ENCODE assay signal across 13 cellular contexts in the genomic region with DNA sequence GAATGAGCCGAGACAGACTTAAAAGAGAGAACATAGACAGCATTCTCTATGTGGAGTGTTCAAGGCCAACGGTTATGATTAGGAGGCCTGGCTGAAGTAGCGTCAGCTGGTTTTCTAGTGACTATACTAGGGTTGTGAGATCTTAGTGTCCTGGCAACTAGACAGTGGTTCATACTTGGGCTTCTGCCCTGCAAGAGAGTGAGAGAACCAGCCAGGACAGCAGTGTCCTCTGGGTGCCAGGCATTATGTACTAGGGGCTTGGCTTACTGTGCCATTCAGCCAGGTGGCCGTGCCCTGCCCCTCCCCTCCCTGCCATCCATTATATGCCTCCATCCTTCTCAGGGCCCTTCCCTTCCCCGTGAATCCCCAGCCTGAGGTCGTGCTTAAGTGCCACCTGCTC. TPM values are rescaled to one million over a fixed set of nuclear protein-coding genes. Genes with fewer than 3 reads are reported as not detected.
DNase-seq lines count a peak whose midpoint lies in the region; ATAC-seq and TF ChIP-seq lines count a peak whose summit lies in the region.
"Had no signal": no experiment of that assay in that cellular context is flagged by ENCODE, and none has a peak within 500 bp of the region (broad histone marks: within the 10 kb centered on the region; RNA-seq: fewer than 3 reads in every experiment).

No MANE protein-coding gene starts in this region.

- H3K4me3 ChIP-seq in mucosa of descending colon = no peak overlapping the region
- H3K4me3 ChIP-seq in aorta (ENCODE audit: low read length in 2 of 2) = no peak overlapping the region
- H3K4me3 ChIP-seq: GM12878, PC-9, uterus had no signal

- H3K4me1 ChIP-seq in mucosa of descending colon (ENCODE audit: low read depth) (peaks cover 10% of the 10 kb centered on the region), aorta (ENCODE audit: control insufficient read depth in 1 of 2, insufficient read depth in 2 of 2, low read length in 2 of 2) (peaks cover 9 to 10% of the 10 kb centered on the region in 2 donors)

- H3K27me3 ChIP-seq in aorta (ENCODE audit: control insufficient read depth in 1 of 2, insufficient read depth in 2 of 2, low read length in 1 of 2) = no peaks in the 10 kb centered on the region
- H3K27me3 ChIP-seq: uterus had no signal

- TF ChIP-seq CTCF in mucosa of descending colon (IDR thresholded peaks at IDR 0.05) = no peak

- WGBS in aorta, 2 donors = 42 to 44% methylated on average over 6 of the region's 6 CpGs

- intact Hi-C loops in mucosa of descending colon (cut with DNase I, micrococcal nuclease) = loop anchor here in 1 of 2 donors (10.0 kb wide), 1 partner anchor 55 kb away; a partner anchor contains a TSS
- intact Hi-C loops in aorta (cut with DNase I) = no loop called here

- no peaks in the 10 kb centered on the region for H3K9me3 ChIP-seq in mucosa of descending colon
- H3K9me3 ChIP-seq in aorta (ENCODE audit: control insufficient read depth, low read length) = no peaks in the 10 kb centered on the region
- H3K9me3 ChIP-seq: uterus had no signal

- H3K36me3 ChIP-seq in mucosa of descending colon (ENCODE audit: low read depth) (no peaks in the 10 kb centered on the region), aorta (ENCODE audit: control insufficient read depth in 1 of 2, insufficient read depth in 2 of 2, low read length in 1 of 2) (no peaks in the 10 kb centered on the region)
- H3K36me3 ChIP-seq: uterus had no signal

- ATAC-seq in mucosa of descending colon (peak; percentile 15), aorta (ENCODE audit: low FRiP score) (peak; percentile 44)
- ATAC-seq: GM12878 had no signal

- H3K27ac ChIP-seq in aorta (ENCODE audit: low read depth in 1 of 2, low read length in 2 of 2) = no peak overlapping the region
- H3K27ac ChIP-seq: PC-9 had no signal

- DNase-seq in NCI-H82 (lab: John Stamatoyannopoulos, UW) = peak; percentile 11
- DNase-seq in NCI-H82 treated with DMSO at 0.1 percent for 48 hours (lab: John Stamatoyannopoulos, UW; ENCODE audit: unreplicated experiment) = no peak
- DNase-seq in amniotic epithelial cell (ENCODE audit: low read depth) = peak; percentile 51
- DNase-seq in mucosa of descending colon = no peak
- DNase-seq in aorta = no peak
- DNase-seq in activated CD4-positive, CD25-positive, alpha-beta regulatory T cell treated with anti-CD3 and anti-CD28 coated beads, Interleukin-2, amount 50 U/mL, for 72 hours = no peak
- no peak for DNase-seq in T-helper 2 cell
- DNase-seq in DMS79 treated with DMSO at 0.1 percent for 48 hours (lab: John Stamatoyannopoulos, UW) = no peak
- DNase-seq: HCEC 1CT, NCI-H1092 treated with DMSO at 0.1 percent for 48 hours, PC-9, uterus had no signal

RNA-seq across cellular contexts. Expression of a gene that starts 56.8 kb away (rescaled TPM):
- total RNA-seq in mucosa of descending colon (100 to 1,000 TPM; 164 to 231 (median 168) TPM), aorta (100 to 1,000 TPM; 346 to 374 TPM)
- 10 to 100 TPM; 22.0 to 36.7 TPM for polyA plus RNA-seq in aorta

Comparison
In these comparisons a context has a peak if more than half of its experiments do, and no peak if none do; other contexts are left out.
1. DNase-seq: peak in NCI-H82 (single experiment) and amniotic epithelial cell (single experiment); none in NCI-H82 treated with DMSO at 0.1 percent for 48 hours (single experiment), mucosa of descending colon (0 of 3), aorta (0 of 2), activated CD4-positive, CD25-positive, alpha-beta regulatory T cell treated with anti-CD3 and anti-CD28 coated beads, Interleukin-2, amount 50 U/mL, for 72 hours (single experiment), T-helper 2 cell (0 of 5) and DMS79 treated with DMSO at 0.1 percent for 48 hours (single experiment).